In the genomic region with DNA sequence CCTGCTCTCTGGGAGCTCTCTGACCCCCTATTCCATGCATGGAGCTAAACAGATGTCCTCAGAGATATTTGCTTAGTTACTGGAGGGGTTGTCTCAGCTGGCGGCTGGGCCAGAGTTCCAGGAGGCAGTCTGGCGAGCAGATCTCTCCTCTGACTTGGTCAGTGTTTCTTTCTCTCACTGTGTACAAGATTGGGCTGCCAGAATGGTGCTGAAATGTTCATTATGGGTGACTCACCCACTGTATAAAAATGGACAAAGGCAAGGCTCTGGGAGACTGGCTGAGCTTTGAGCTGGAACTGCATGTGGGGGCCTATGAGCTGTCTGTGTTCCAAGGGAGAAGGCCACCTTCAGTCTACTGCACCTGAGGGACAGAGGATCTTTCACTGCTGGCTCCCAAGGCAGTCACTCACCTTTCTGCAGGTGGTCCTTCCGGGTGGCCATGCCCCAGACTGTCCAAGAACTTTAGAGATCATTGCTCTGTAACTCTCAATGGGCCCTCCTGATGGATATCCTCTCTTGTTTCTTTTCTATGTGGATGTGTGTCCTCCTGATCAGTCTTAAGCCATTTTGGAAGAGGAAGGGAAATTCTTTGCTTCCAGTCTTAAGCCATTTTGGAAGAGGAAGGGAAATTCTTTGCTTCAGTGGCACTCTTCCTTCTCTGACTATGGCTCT, we compare ENCODE assay signal across 1 cellular context.
TF ChIP-seq lines count a peak whose summit lies in the region.

No MANE protein-coding gene starts in this region.

TF ChIP-seq in K562, 482 proteins besides CTCF, POLR2A, EP300 and RAD21 (continued from another document and continues in another):
- TF ChIP-seq LCOR (CRISPR knock-in tag; IDR thresholded peaks at IDR 0.05): 0 out of 2 replicates have a peak, but pooled peaks have one; percentile 12
- TF ChIP-seq ZNF253 (CRISPR knock-in tag; conservative IDR thresholded peaks at IDR 0.05): no peak
- TF ChIP-seq, protein P1, sequence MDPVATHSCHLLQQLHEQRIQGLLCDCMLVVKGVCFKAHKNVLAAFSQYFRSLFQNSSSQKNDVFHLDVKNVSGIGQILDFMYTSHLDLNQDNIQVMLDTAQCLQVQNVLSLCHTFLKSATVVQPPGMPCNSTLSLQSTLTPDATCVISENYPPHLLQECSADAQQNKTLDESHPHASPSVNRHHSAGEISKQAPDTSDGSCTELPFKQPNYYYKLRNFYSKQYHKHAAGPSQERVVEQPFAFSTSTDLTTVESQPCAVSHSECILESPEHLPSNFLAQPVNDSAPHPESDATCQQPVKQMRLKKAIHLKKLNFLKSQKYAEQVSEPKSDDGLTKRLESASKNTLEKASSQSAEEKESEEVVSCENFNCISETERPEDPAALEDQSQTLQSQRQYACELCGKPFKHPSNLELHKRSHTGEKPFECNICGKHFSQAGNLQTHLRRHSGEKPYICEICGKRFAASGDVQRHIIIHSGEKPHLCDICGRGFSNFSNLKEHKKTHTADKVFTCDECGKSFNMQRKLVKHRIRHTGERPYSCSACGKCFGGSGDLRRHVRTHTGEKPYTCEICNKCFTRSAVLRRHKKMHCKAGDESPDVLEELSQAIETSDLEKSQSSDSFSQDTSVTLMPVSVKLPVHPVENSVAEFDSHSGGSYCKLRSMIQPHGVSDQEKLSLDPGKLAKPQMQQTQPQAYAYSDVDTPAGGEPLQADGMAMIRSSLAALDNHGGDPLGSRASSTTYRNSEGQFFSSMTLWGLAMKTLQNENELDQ (CRISPR knock-in tag; IDR thresholded peaks at IDR 0.05; ENCODE audit: borderline replicate concordance): no peak
- no peak for TF ChIP-seq ZNF274 (IDR thresholded peaks at IDR 0.05; ENCODE audit: borderline replicate concordance, low read depth, low read length)
- no peak for TF ChIP-seq RBM25 (IDR thresholded peaks at IDR 0.05; ENCODE audit: low read depth, low read length, severe bottlenecking)
- TF ChIP-seq FIP1L1 (IDR thresholded peaks at IDR 0.05; ENCODE audit: low read depth, low read length, poor library complexity, severe bottlenecking): no peak
- TF ChIP-seq GTF2A2 (tag; IDR thresholded peaks at IDR 0.05): peak; percentile 32; the same call in 1 of the 2 replicates
- no peak for TF ChIP-seq CAMTA2 (CRISPR knock-in tag; conservative IDR thresholded peaks at IDR 0.05)
- TF ChIP-seq TCF3 (CRISPR knock-in tag; IDR thresholded peaks at IDR 0.05): peak; percentile 39; the same call in 1 of the 2 replicates
- no peak for TF ChIP-seq ZZZ3 (IDR thresholded peaks at IDR 0.05)
- TF ChIP-seq GABPB1 (CRISPR knock-in tag; IDR thresholded peaks at IDR 0.05): 0 out of 2 replicates have a peak, but pooled peaks have one; percentile 24
- no peak for TF ChIP-seq ZNF146 (CRISPR knock-in tag; IDR thresholded peaks at IDR 0.05; ENCODE audit: unreplicated experiment)
- TF ChIP-seq MTA3 (IDR thresholded peaks at IDR 0.05; ENCODE audit: borderline replicate concordance): no peak
- TF ChIP-seq, protein P2, sequence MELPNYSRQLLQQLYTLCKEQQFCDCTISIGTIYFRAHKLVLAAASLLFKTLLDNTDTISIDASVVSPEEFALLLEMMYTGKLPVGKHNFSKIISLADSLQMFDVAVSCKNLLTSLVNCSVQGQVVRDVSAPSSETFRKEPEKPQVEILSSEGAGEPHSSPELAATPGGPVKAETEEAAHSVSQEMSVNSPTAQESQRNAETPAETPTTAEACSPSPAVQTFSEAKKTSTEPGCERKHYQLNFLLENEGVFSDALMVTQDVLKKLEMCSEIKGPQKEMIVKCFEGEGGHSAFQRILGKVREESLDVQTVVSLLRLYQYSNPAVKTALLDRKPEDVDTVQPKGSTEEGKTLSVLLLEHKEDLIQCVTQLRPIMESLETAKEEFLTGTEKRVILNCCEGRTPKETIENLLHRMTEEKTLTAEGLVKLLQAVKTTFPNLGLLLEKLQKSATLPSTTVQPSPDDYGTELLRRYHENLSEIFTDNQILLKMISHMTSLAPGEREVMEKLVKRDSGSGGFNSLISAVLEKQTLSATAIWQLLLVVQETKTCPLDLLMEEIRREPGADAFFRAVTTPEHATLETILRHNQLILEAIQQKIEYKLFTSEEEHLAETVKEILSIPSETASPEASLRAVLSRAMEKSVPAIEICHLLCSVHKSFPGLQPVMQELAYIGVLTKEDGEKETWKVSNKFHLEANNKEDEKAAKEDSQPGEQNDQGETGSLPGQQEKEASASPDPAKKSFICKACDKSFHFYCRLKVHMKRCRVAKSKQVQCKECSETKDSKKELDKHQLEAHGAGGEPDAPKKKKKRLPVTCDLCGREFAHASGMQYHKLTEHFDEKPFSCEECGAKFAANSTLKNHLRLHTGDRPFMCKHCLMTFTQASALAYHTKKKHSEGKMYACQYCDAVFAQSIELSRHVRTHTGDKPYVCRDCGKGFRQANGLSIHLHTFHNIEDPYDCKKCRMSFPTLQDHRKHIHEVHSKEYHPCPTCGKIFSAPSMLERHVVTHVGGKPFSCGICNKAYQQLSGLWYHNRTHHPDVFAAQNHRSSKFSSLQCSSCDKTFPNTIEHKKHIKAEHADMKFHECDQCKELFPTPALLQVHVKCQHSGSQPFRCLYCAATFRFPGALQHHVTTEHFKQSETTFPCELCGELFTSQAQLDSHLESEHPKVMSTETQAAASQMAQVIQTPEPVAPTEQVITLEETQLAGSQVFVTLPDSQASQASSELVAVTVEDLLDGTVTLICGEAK (IDR thresholded peaks at IDR 0.05): no peak
- TF ChIP-seq, protein P2 (CRISPR knock-in tag; IDR thresholded peaks at IDR 0.05): no peak
- no peak for TF ChIP-seq CBFA2T2 (conservative IDR thresholded peaks at IDR 0.05)
- peak; percentile 9; the same call in 1 of the 2 replicates for TF ChIP-seq ZNF23 (CRISPR knock-in tag; IDR thresholded peaks at IDR 0.05)
- peak in 1 of 2 experiments; percentile 57; a peak in 2 of 4 replicates for TF ChIP-seq MAZ (CRISPR knock-in tag; conservative IDR thresholded peaks at IDR 0.05 in 1 of 2, IDR thresholded peaks at IDR 0.05 in 1 of 2)
- 0 out of 2 replicates have a peak, but pooled peaks have one; percentile 6 for TF ChIP-seq ZNF76 (CRISPR knock-in tag; IDR thresholded peaks at IDR 0.05; ENCODE audit: borderline replicate concordance)
- TF ChIP-seq SMARCB1 (IDR thresholded peaks at IDR 0.05; ENCODE audit: insufficient read length, low read depth): no peak
- TF ChIP-seq SIX5 (IDR thresholded peaks at IDR 0.05; ENCODE audit: borderline replicate concordance in 1 of 2, insufficient read depth in 1 of 2, low read depth in 1 of 2, low read length in 2 of 2): no peak
- no peak for TF ChIP-seq ZNF408 (CRISPR knock-in tag; IDR thresholded peaks at IDR 0.05; ENCODE audit: low read depth)
- TF ChIP-seq, protein P3, sequence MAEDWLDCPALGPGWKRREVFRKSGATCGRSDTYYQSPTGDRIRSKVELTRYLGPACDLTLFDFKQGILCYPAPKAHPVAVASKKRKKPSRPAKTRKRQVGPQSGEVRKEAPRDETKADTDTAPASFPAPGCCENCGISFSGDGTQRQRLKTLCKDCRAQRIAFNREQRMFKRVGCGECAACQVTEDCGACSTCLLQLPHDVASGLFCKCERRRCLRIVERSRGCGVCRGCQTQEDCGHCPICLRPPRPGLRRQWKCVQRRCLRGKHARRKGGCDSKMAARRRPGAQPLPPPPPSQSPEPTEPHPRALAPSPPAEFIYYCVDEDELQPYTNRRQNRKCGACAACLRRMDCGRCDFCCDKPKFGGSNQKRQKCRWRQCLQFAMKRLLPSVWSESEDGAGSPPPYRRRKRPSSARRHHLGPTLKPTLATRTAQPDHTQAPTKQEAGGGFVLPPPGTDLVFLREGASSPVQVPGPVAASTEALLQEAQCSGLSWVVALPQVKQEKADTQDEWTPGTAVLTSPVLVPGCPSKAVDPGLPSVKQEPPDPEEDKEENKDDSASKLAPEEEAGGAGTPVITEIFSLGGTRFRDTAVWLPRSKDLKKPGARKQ (CRISPR knock-in tag; IDR thresholded peaks at IDR 0.05): no peak
- TF ChIP-seq RCOR1 (IDR thresholded peaks at IDR 0.05; ENCODE audit: borderline replicate concordance in 1 of 2, low read depth in 2 of 2, low read length in 2 of 2): no peak
- peak; percentile 36; the same call in 1 of the 2 replicates for TF ChIP-seq NFRKB (IDR thresholded peaks at IDR 0.05; ENCODE audit: low read depth)
- TF ChIP-seq, protein P4, sequence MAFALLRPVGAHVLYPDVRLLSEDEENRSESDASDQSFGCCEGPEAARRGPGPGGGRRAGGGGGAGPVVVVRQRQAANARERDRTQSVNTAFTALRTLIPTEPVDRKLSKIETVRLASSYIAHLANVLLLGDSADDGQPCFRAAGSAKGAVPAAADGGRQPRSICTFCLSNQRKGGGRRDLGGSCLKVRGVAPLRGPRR (CRISPR knock-in tag; IDR thresholded peaks at IDR 0.05): no peak
- no peak for TF ChIP-seq NBN (IDR thresholded peaks at IDR 0.05; ENCODE audit: low read depth)
- TF ChIP-seq, protein P5, sequence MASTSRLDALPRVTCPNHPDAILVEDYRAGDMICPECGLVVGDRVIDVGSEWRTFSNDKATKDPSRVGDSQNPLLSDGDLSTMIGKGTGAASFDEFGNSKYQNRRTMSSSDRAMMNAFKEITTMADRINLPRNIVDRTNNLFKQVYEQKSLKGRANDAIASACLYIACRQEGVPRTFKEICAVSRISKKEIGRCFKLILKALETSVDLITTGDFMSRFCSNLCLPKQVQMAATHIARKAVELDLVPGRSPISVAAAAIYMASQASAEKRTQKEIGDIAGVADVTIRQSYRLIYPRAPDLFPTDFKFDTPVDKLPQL (IDR thresholded peaks at IDR 0.05; ENCODE audit: extremely low read depth, insufficient read length): no peak
- 0 out of 2 replicates have a peak, but pooled peaks have one; percentile 1 for TF ChIP-seq SMAD4 (CRISPR knock-in tag; conservative IDR thresholded peaks at IDR 0.05)
- TF ChIP-seq YBX1 (IDR thresholded peaks at IDR 0.05): no peak
- TF ChIP-seq, protein P6, sequence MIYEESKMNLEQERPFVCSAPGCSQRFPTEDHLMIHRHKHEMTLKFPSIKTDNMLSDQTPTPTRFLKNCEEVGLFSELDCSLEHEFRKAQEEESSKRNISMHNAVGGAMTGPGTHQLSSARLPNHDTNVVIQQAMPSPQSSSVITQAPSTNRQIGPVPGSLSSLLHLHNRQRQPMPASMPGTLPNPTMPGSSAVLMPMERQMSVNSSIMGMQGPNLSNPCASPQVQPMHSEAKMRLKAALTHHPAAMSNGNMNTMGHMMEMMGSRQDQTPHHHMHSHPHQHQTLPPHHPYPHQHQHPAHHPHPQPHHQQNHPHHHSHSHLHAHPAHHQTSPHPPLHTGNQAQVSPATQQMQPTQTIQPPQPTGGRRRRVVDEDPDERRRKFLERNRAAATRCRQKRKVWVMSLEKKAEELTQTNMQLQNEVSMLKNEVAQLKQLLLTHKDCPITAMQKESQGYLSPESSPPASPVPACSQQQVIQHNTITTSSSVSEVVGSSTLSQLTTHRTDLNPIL (CRISPR knock-in tag; IDR thresholded peaks at IDR 0.05): no peak
- TF ChIP-seq ZNF3 (CRISPR knock-in tag; IDR thresholded peaks at IDR 0.05): no peak
- 0 out of 2 replicates have a peak, but pooled peaks have one; percentile 16 for TF ChIP-seq SP1 (CRISPR knock-in tag; IDR thresholded peaks at IDR 0.05)
- TF ChIP-seq RBBP5 (IDR thresholded peaks at IDR 0.05; ENCODE audit: borderline replicate concordance, insufficient read depth, low read length, poor library complexity, severe bottlenecking): no peak
